Comparison of ENCODE assay signal across 9 cellular contexts in genomic region chr12:110431957-110432587, GRCh38. TPM values are rescaled to one million over a fixed set of nuclear protein-coding genes. Genes with fewer than 3 reads are reported as not detected.
DNase-seq lines count a peak whose midpoint lies in the region; ATAC-seq and TF ChIP-seq lines count a peak whose summit lies in the region.
"Had no signal": no experiment of that assay in that cellular context is flagged by ENCODE, and none has a peak within 500 bp of the region (broad histone marks: within the 10 kb centered on the region; RNA-seq: fewer than 3 reads in every experiment).

No MANE protein-coding gene starts in this region.

- H3K27ac Mint-ChIP-seq in CD4-positive, alpha-beta T cell, result peak overlapping the region; percentile 96
- H3K27ac Mint-ChIP-seq in natural killer cell treated with Interleukin-12 subunit alpha and Interleukin-12 subunit beta and Interleukin-15 and Interleukin-18, amount 100 ng/mL, for 72 hours, result peak overlapping the region; percentile 95 to 99

- in situ Hi-C loops in brain microvascular endothelial cell (cut with HindIII; ENCODE audit: low pct_ligation_motif_present, low sequenced_read_pairs), result no loop called here

- ATAC-seq in CD4-positive, alpha-beta T cell (ENCODE audit: poor library complexity), result no peak
- ATAC-seq in HG03135 (IDR thresholded peaks at IDR 0.05; ENCODE audit: unreplicated experiment) (peak; percentile 33), HG03565 (IDR thresholded peaks at IDR 0.05; ENCODE audit: unreplicated experiment) (no peak)
- ATAC-seq in natural killer cell treated with Interleukin-12 subunit alpha and Interleukin-12 subunit beta and Interleukin-15 and Interleukin-18, amount 100 ng/mL, for 72 hours, result peak in 1 of 2 donors; percentile 55

- peaks cover 26% of the 10 kb centered on the region for H3K36me3 ChIP-seq in brain microvascular endothelial cell (replicated peaks)

- H3K4me1 Mint-ChIP-seq in CD4-positive, alpha-beta T cell (ENCODE audit: low read depth), result peaks cover 6% of the 10 kb centered on the region
- peaks cover 0 to 3% of the 10 kb centered on the region in 2 donors for H3K4me1 Mint-ChIP-seq in natural killer cell treated with Interleukin-12 subunit alpha and Interleukin-12 subunit beta and Interleukin-15 and Interleukin-18, amount 100 ng/mL, for 72 hours (ENCODE audit: low read depth in 2 of 2)

- no peaks in the 10 kb centered on the region for H3K27me3 ChIP-seq in CD4-positive, alpha-beta T cell (ENCODE audit: control insufficient read depth, insufficient read depth, low read length)
- H3K27me3 ChIP-seq in brain microvascular endothelial cell (replicated peaks), result no peaks in the 10 kb centered on the region

- intact Hi-C loops in CD4-positive, alpha-beta T cell (cut with DNase I, micrococcal nuclease), result loop anchor here (1.0 to 5.0 kb wide), 5 partner anchors 29 to 332 kb away; partner anchors contain the start of genes ATP2A2 (in 2 of the 2) and ANAPC7 (in 1 of the 2)

- H3K27me3 Mint-ChIP-seq in CD4-positive, alpha-beta T cell, result no peaks in the 10 kb centered on the region
- no peaks in the 10 kb centered on the region for H3K27me3 Mint-ChIP-seq in natural killer cell treated with Interleukin-12 subunit alpha and Interleukin-12 subunit beta and Interleukin-15 and Interleukin-18, amount 100 ng/mL, for 72 hours

- no peak overlapping the region for H3K27ac ChIP-seq in CD4-positive, alpha-beta T cell (ENCODE audit: low read depth, low read length)
- H3K27ac ChIP-seq in brain microvascular endothelial cell, result no peak overlapping the region

- H3K4me3 ChIP-seq in brain microvascular endothelial cell (ENCODE audit: low read depth, low read length), result peak overlapping the region; percentile 49

- POLR2A ChIA-PET in CD4-positive, alpha-beta T cell (lab: Charles Lee), result interaction anchor here (0.6 to 2.0 kb wide), 19 partner anchors 11 to 544 kb away, joined by 3 to 43 read pairs (median 5); partner anchors contain the start of genes ANAPC7, ARPC3, FAM216A and GPN3

- no peak for DNase-seq in CD4-positive, alpha-beta T cell
- DNase-seq in brain microvascular endothelial cell, result no peak
- no peak for DNase-seq in natural killer cell treated with Interleukin-12 subunit alpha and Interleukin-12 subunit beta and Interleukin-15 and Interleukin-18, amount 100 ng/mL, for 72 hours (ENCODE audit: low spot score)
- no peak for DNase-seq in NCI-H446 treated with DMSO at 0.1 percent for 48 hours (lab: John Stamatoyannopoulos, UW)
- no peak for DNase-seq in COR-L47 (lab: John Stamatoyannopoulos, UW)
- DNase-seq in hippocampal formation (lab: John Stamatoyannopoulos, UW), result no peak

- no peak overlapping the region for H3K4me3 Mint-ChIP-seq in CD4-positive, alpha-beta T cell
- H3K4me3 Mint-ChIP-seq in natural killer cell treated with Interleukin-12 subunit alpha and Interleukin-12 subunit beta and Interleukin-15 and Interleukin-18, amount 100 ng/mL, for 72 hours, result peak overlapping the region; percentile 99

- H3K9me3 Mint-ChIP-seq in CD4-positive, alpha-beta T cell, result no peaks in the 10 kb centered on the region
- H3K9me3 Mint-ChIP-seq in natural killer cell treated with Interleukin-12 subunit alpha and Interleukin-12 subunit beta and Interleukin-15 and Interleukin-18, amount 100 ng/mL, for 72 hours, result no peaks in the 10 kb centered on the region
- H3K9me3 Mint-ChIP-seq: T-helper 1 cell treated with Interleukin-12 subunit alpha and Interleukin-12 subunit beta and Interleukin-4 antibody, amounts not matched to agents 30 μg/mL and 1 μg/mL, for 36 hours had no signal

- H3K9me3 ChIP-seq in CD4-positive, alpha-beta T cell (ENCODE audit: control insufficient read depth, low read length), result no peaks in the 10 kb centered on the region

- peaks cover 33% of the 10 kb centered on the region for H3K36me3 Mint-ChIP-seq in CD4-positive, alpha-beta T cell (ENCODE audit: low read depth)
- peaks cover 22% of the 10 kb centered on the region for H3K36me3 Mint-ChIP-seq in natural killer cell treated with Interleukin-12 subunit alpha and Interleukin-12 subunit beta and Interleukin-15 and Interleukin-18, amount 100 ng/mL, for 72 hours

- TF ChIP-seq CTCF in CD4-positive, alpha-beta T cell (IDR thresholded peaks at IDR 0.05), result no peak
- TF ChIP-seq CTCF in brain microvascular endothelial cell (IDR thresholded peaks at IDR 0.05; ENCODE audit: low read depth, low read length, missing control alignments), result no peak

- CTCF ChIA-PET in CD4-positive, alpha-beta T cell (lab: Charles Lee), result interaction anchor here (0.6 to 3.0 kb wide), 33 partner anchors 8 to 858 kb away, joined by 3 to 56 read pairs (median 5); partner anchors contain the start of genes ANAPC7, ARPC3, FAM216A and GPN3

RNA-seq across cellular contexts. Expression of gene ARPC3, which starts 18.1 kb away (rescaled TPM):
- 100 to 1,000 TPM; 120 to 124 TPM for total RNA-seq in CD4-positive, alpha-beta T cell
- 100 to 1,000 TPM; 208 to 356 TPM for total RNA-seq in natural killer cell treated with Interleukin-12 subunit alpha and Interleukin-12 subunit beta and Interleukin-15 and Interleukin-18, amount 100 ng/mL, for 72 hours

RNA-seq across cellular contexts. Expression of gene ANAPC7, which starts 28.6 kb away (rescaled TPM):
- total RNA-seq in CD4-positive, alpha-beta T cell, result 10 to 100 TPM; 16.4 to 18.2 TPM
- 100 to 1,000 TPM in 1 of 2 donors, 10 to 100 TPM in 1; 62.0 to 133 TPM for total RNA-seq in natural killer cell treated with Interleukin-12 subunit alpha and Interleukin-12 subunit beta and Interleukin-15 and Interleukin-18, amount 100 ng/mL, for 72 hours

RNA-seq across cellular contexts. Expression of gene GPN3, which starts 36.0 kb away (rescaled TPM):
- 1 to 10 TPM; 2.7 to 2.8 TPM for total RNA-seq in CD4-positive, alpha-beta T cell
- total RNA-seq in natural killer cell treated with Interleukin-12 subunit alpha and Interleukin-12 subunit beta and Interleukin-15 and Interleukin-18, amount 100 ng/mL, for 72 hours, result 10 to 100 TPM; 34.9 to 39.9 TPM

RNA-seq across cellular contexts. Expression of gene FAM216A, which starts 36.6 kb away (rescaled TPM):
- 1 to 10 TPM; 5.5 to 7.4 TPM for total RNA-seq in CD4-positive, alpha-beta T cell
- 10 to 100 TPM; 13.4 to 26.6 TPM for total RNA-seq in natural killer cell treated with Interleukin-12 subunit alpha and Interleukin-12 subunit beta and Interleukin-15 and Interleukin-18, amount 100 ng/mL, for 72 hours

Comparison
In these comparisons a context has a peak if more than half of its experiments do, and no peak if none do; other contexts are left out.
1. RNA of gene GPN3, which starts 36.0 kb away (total RNA-seq): 34.9 to 39.9 TPM in natural killer cell treated with Interleukin-12 subunit alpha and Interleukin-12 subunit beta and Interleukin-15 and Interleukin-18, amount 100 ng/mL, for 72 hours; 2.7 to 2.8 TPM in CD4-positive, alpha-beta T cell; every median in the first group is over 4 times any median in the second.